ENCODE assay signal across 27 cellular contexts in genomic region chr3:109926376-109926775, GRCh38.
DNase-seq lines count a peak whose midpoint lies in the region; ATAC-seq and TF ChIP-seq lines count a peak whose summit lies in the region.
"Had no signal": no experiment of that assay in that cellular context is flagged by ENCODE, and none has a peak within 500 bp of the region (broad histone marks: within the 10 kb centered on the region; RNA-seq: fewer than 3 reads in every experiment).

No MANE protein-coding gene starts in this region.

- peak overlapping the region; percentile 19 for H2AFZ ChIP-seq in HCT116 (ENCODE audit: low read depth, low read length, poor library complexity, severe bottlenecking)
- H2AFZ ChIP-seq: hepatocyte had no signal

- in situ Hi-C loops in Caki2 (cut with HindIII; ENCODE audit: low pct_unique_long_range_greater_than_20kb, low sequenced_read_pairs): no loop called here

- no peak overlapping the region for H3K56ac ChIP-seq in mesendoderm (ENCODE audit: low read length)

- H3K4me3 ChIP-seq in HCT116 (replicated peaks in 1 of 2; ENCODE audit: low read depth in 1 of 2, low read length in 2 of 2) (peak overlapping the region; percentile 31 to 44), SJSA1 (no peak overlapping the region), mesendoderm (ENCODE audit: low read length) (no peak overlapping the region)
- H3K4me3 ChIP-seq: esophagus squamous epithelium, gastrocnemius medialis, hepatocyte, left lung, psoas muscle, sigmoid colon, uterus had no signal

- no peak for TF ChIP-seq RAD21 in HCT116 (IDR thresholded peaks at IDR 0.05; ENCODE audit: low read depth)

- RAD21 ChIA-PET in HCT116 (lab: Charles Lee; ENCODE audit: low non-redundant PET in 1 of 2, low total read pairs in 2 of 2, uncharacterized antibody in 2 of 2, unreplicated experiment in 2 of 2): no interaction called here

- BruUV-seq in HCT116 (replicated peaks; lab: Mats Ljungman, UMichigan): no TSS peak

- H3K79me2 ChIP-seq in HCT116 (ENCODE audit: insufficient read depth, low read length) (no peaks in the 10 kb centered on the region), mesendoderm (ENCODE audit: control insufficient read depth, insufficient read depth, low read length) (no peaks in the 10 kb centered on the region)
- H3K79me2 ChIP-seq: hepatocyte had no signal

- no peak overlapping the region for H3K23ac ChIP-seq in mesendoderm (ENCODE audit: low read length)

- H3K9me2 ChIP-seq in HCT116 (ENCODE audit: insufficient read depth): no peaks in the 10 kb centered on the region

- H2BK5ac ChIP-seq in mesendoderm (ENCODE audit: low read length): no peak overlapping the region

- no peaks in the 10 kb centered on the region for H3K79me1 ChIP-seq in mesendoderm (ENCODE audit: low read length)

- H2BK15ac ChIP-seq in mesendoderm (replicated peaks; ENCODE audit: low read depth): no peak overlapping the region

- H3K4me1 ChIP-seq in HCT116 (ENCODE audit: control insufficient read depth in 1 of 2, insufficient read depth in 2 of 2, low read length in 2 of 2) (peaks cover 37 to 76% of the 10 kb centered on the region in 2 experiments), SJSA1 (replicated peaks) (peaks cover 26% of the 10 kb centered on the region), mesendoderm (ENCODE audit: control insufficient read depth, low read depth, low read length) (no peaks in the 10 kb centered on the region)
- H3K4me1 ChIP-seq: esophagus squamous epithelium, gastrocnemius medialis, left lung, psoas muscle, sigmoid colon, uterus had no signal

- no peak overlapping the region for H2AK5ac ChIP-seq in mesendoderm (ENCODE audit: low read length)

- CTCF ChIA-PET in HCT116 (lab: Charles Lee): no interaction called here

- no peak overlapping the region for H4K5ac ChIP-seq in mesendoderm (ENCODE audit: low read length)

- H3K9me3 ChIP-seq in HCT116 (ENCODE audit: control insufficient read depth in 1 of 2, insufficient read depth in 1 of 2, low read depth in 1 of 2, low read length in 2 of 2): no peaks in the 10 kb centered on the region
- no peaks in the 10 kb centered on the region for H3K9me3 ChIP-seq in SJSA1 (replicated peaks)
- H3K9me3 ChIP-seq: esophagus squamous epithelium, gastrocnemius medialis, left lung, neutrophil, psoas muscle, sigmoid colon, uterus had no signal

- peak; percentile 38 for DNase-seq in Caki2 (ENCODE audit: low read depth)
- no peak for DNase-seq in HCT116 (ENCODE audit: low read depth, low spot score)
- DNase-seq in SJSA1 (ENCODE audit: low read depth in 1 of 2, low spot score in 2 of 2): peak in 1 of 2 experiments; percentile 4
- DNase-seq in mesendoderm: peak; percentile 31
- DNase-seq in NK-92 treated with Interleukin-12 subunit alpha and Interleukin-12 subunit beta, amount 100 ng/mL, for 24 hours (lab: John Stamatoyannopoulos, UW): no peak
- no peak for DNase-seq in NCI-H1930 (lab: John Stamatoyannopoulos, UW)
- no peak for DNase-seq in NCI-H2196 (lab: John Stamatoyannopoulos, UW; ENCODE audit: unreplicated experiment)
- no peak for DNase-seq in NCI-H748 (lab: John Stamatoyannopoulos, UW; ENCODE audit: unreplicated experiment)
- DNase-seq: activated CD4-positive, CD25-positive, alpha-beta regulatory T cell; activated CD8-positive, alpha-beta memory T cell treated with anti-CD3 and anti-CD28 coated beads, Interleukin-2, amount 50 U/mL, for 4 hours; CD8-positive, alpha-beta T cell; esophagus squamous epithelium; gastrocnemius medialis; immature natural killer cell; left lung; naive B cell; NCI-H1436; NCI-H510A; sigmoid colon; stimulated activated CD4-positive, alpha-beta T cell treated with anti-CD3 and anti-CD28 coated beads, Interleukin-4, amount 100 ng/mL, for 4 hours; stimulated activated naive B cell treated with anti-CD40 and anti-IgM and Interleukin-4, amounts not matched to agents 10 μg/mL and 1 μg/mL and 100 μg/mL, for 72 hours; T-cell; uterus had no signal

- H3K27ac ChIP-seq in HCT116 (ENCODE audit: low read depth, low read length): peak overlapping the region; percentile 88
- H3K27ac ChIP-seq in SJSA1: peak overlapping the region; percentile 91
- H3K27ac ChIP-seq in mesendoderm (ENCODE audit: low read depth, low read length): no peak overlapping the region
- H3K27ac ChIP-seq: esophagus squamous epithelium, gastrocnemius medialis, hepatocyte, KMS-11, left lung, neutrophil, psoas muscle, sigmoid colon, uterus had no signal

- no peak overlapping the region for H2BK120ac ChIP-seq in mesendoderm (ENCODE audit: low read depth, low read length)

- H4K8ac ChIP-seq in mesendoderm (ENCODE audit: low read depth, low read length): no peak overlapping the region

- POLR2A ChIA-PET in HCT116 (lab: Charles Lee): interaction anchor here (0.8 kb wide), 1 partner anchor 123 kb away, joined by 3 read pairs; no protein-coding TSS in a partner anchor

- H3K9ac ChIP-seq in HCT116 (ENCODE audit: low read length) (peak overlapping the region; percentile 66), mesendoderm (ENCODE audit: low read length) (no peak overlapping the region)
- H3K9ac ChIP-seq: KMS-11 had no signal

- H3K4me2 ChIP-seq in HCT116 (ENCODE audit: low read length): peak overlapping the region; percentile 74
- no peak overlapping the region for H3K4me2 ChIP-seq in mesendoderm (ENCODE audit: low read length)
- H3K4me2 ChIP-seq: hepatocyte, KMS-11 had no signal

- no peak for TF ChIP-seq POLR2A in HCT116 (IDR thresholded peaks at IDR 0.05; ENCODE audit: borderline replicate concordance, extremely low read depth, insufficient read depth, insufficient read length)

- H3K4ac ChIP-seq in mesendoderm (ENCODE audit: low read depth, low read length): no peak overlapping the region

- no peaks in the 10 kb centered on the region for H4K20me1 ChIP-seq in HCT116 (ENCODE audit: insufficient read depth)

- H3K36me3 ChIP-seq in HCT116 (ENCODE audit: control insufficient read depth in 1 of 2, insufficient read depth in 2 of 2, low read length in 2 of 2): 0 out of 4 replicates have a peak, but pooled peaks cover 0 to 4% of the 10 kb centered on the region in 2 experiments
- no peaks in the 10 kb centered on the region for H3K36me3 ChIP-seq in SJSA1
- no peaks in the 10 kb centered on the region for H3K36me3 ChIP-seq in mesendoderm (ENCODE audit: control insufficient read depth, insufficient read depth, low read length)
- H3K36me3 ChIP-seq: esophagus squamous epithelium, gastrocnemius medialis, left lung, neutrophil, sigmoid colon, uterus had no signal

- intact Hi-C loops in HCT116 (cut with micrococcal nuclease): loop anchor here (2.0 to 10.0 kb wide), 2 partner anchors 658 to 1144 kb away; partner anchors contain the start of gene NECTIN3

- no peak for TF ChIP-seq CTCF in HCT116 (IDR thresholded peaks at IDR 0.05 in 2 of 3, conservative IDR thresholded peaks at IDR 0.05 in 1 of 3; ENCODE audit: borderline replicate concordance in 1 of 3, insufficient read depth in 1 of 3, low read depth in 2 of 3, low read length in 2 of 3)

- ATAC-seq in HCT116: peak; percentile 30
- ATAC-seq: CD8-positive, alpha-beta T cell; gastrocnemius medialis; psoas muscle; stimulated activated naive B cell treated with anti-CD40 and anti-IgM and Interleukin-4, amounts not matched to agents 10 μg/mL and 1 μg/mL and 100 μg/mL, for 72 hours; T-cell had no signal

- H3K27me3 ChIP-seq in HCT116 (ENCODE audit: insufficient read depth, low read length) (no peaks in the 10 kb centered on the region), SJSA1 (replicated peaks) (no peaks in the 10 kb centered on the region), mesendoderm (ENCODE audit: insufficient read depth, low read length, poor library complexity) (no peaks in the 10 kb centered on the region)
- H3K27me3 ChIP-seq: esophagus squamous epithelium, gastrocnemius medialis, hepatocyte, left lung, neutrophil, sigmoid colon, uterus had no signal

- no peak overlapping the region for H3K18ac ChIP-seq in mesendoderm (ENCODE audit: low read length)

- no CpG with 5 or more reads among the region's 8 CpGs for WGBS in mesendoderm (ENCODE audit: extremely low coverage, insufficient coverage, low lambda C conversion rate)

TF ChIP-seq in HCT116, 20 proteins besides CTCF, POLR2A, EP300 and RAD21:
- TF ChIP-seq SIN3A (IDR thresholded peaks at IDR 0.05; ENCODE audit: low read depth): no peak
- no peak for TF ChIP-seq POLR2AphosphoS5 (IDR thresholded peaks at IDR 0.05; ENCODE audit: low read depth, low read length)
- no peak for TF ChIP-seq TCF7L2 (IDR thresholded peaks at IDR 0.05; ENCODE audit: borderline replicate concordance, extremely low read depth, insufficient read depth, insufficient read length)
- TF ChIP-seq JUND (IDR thresholded peaks at IDR 0.05): no peak
- TF ChIP-seq, protein P1, sequence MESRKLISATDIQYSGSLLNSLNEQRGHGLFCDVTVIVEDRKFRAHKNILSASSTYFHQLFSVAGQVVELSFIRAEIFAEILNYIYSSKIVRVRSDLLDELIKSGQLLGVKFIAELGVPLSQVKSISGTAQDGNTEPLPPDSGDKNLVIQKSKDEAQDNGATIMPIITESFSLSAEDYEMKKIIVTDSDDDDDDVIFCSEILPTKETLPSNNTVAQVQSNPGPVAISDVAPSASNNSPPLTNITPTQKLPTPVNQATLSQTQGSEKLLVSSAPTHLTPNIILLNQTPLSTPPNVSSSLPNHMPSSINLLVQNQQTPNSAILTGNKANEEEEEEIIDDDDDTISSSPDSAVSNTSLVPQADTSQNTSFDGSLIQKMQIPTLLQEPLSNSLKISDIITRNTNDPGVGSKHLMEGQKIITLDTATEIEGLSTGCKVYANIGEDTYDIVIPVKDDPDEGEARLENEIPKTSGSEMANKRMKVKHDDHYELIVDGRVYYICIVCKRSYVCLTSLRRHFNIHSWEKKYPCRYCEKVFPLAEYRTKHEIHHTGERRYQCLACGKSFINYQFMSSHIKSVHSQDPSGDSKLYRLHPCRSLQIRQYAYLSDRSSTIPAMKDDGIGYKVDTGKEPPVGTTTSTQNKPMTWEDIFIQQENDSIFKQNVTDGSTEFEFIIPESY (IDR thresholded peaks at IDR 0.05; ENCODE audit: extremely low read depth, insufficient replicate concordance, low read length): no peak
- TF ChIP-seq CBX3 (IDR thresholded peaks at IDR 0.05; ENCODE audit: low read depth): peak; percentile 27; the same call in 1 of the 2 replicates
- 0 out of 2 replicates have a peak, but pooled peaks have one; percentile 22 for TF ChIP-seq SP1 (IDR thresholded peaks at IDR 0.05; ENCODE audit: low read depth)
- TF ChIP-seq ATF3 (IDR thresholded peaks at IDR 0.05): no peak
TF ChIP-seq in HCT116: peak in this region for 2.

Comparison
In these comparisons a context has a peak if more than half of its experiments do, and no peak if none do; other contexts are left out.
1. DNase-seq: peak in Caki2 (single experiment) and mesendoderm (single experiment); none in HCT116 (single experiment), NK-92 treated with Interleukin-12 subunit alpha and Interleukin-12 subunit beta, amount 100 ng/mL, for 24 hours (single experiment), NCI-H1930 (0 of 2), NCI-H2196 (single experiment) and NCI-H748 (single experiment).
2. H3K4me3 ChIP-seq: peak in HCT116 (2 of 2); none in SJSA1 (single experiment) and mesendoderm (single experiment).